In genomic region chr3:186772281-186772885, GRCh38 we compare ENCODE assay signal across 8 cellular contexts. TPM values are rescaled to one million over a fixed set of nuclear protein-coding genes. Genes with fewer than 3 reads are reported as not detected.
DNase-seq lines count a peak whose midpoint lies in the region; ATAC-seq and TF ChIP-seq lines count a peak whose summit lies in the region.

No MANE protein-coding gene starts in this region.

- H3K36me3 ChIP-seq in kidney epithelial cell (ENCODE audit: control insufficient read depth, insufficient read depth, low read length) = no peaks in the 10 kb centered on the region
- H3K36me3 ChIP-seq in subcutaneous abdominal adipose tissue (ENCODE audit: control insufficient read depth in 5 of 5, insufficient read depth in 5 of 5, low read length in 5 of 5) = no peaks in the 10 kb centered on the region

- H3K4me3 Mint-ChIP-seq in activated naive CD4-positive, alpha-beta T cell treated with anti-CD3 and anti-CD28 coated beads for 36 hours = peak overlapping the region; percentile 95
- H3K4me3 Mint-ChIP-seq in endothelial cell (ENCODE audit: unreplicated experiment) = no peak overlapping the region

- no peaks in the 10 kb centered on the region for H3K27me3 ChIP-seq in kidney epithelial cell (ENCODE audit: control insufficient read depth, insufficient read depth, low read length)
- H3K27me3 ChIP-seq in subcutaneous abdominal adipose tissue (ENCODE audit: control insufficient read depth in 5 of 5, insufficient read depth in 4 of 5, low read length in 5 of 5) = no peaks in the 10 kb centered on the region

- peaks cover 0 to 17% (median 13%) of the 10 kb centered on the region in 5 donors for H3K4me1 ChIP-seq in subcutaneous abdominal adipose tissue (ENCODE audit: control insufficient read depth in 5 of 5, insufficient read depth in 5 of 5, low read length in 5 of 5)

- TF ChIP-seq CTCF in kidney epithelial cell (IDR thresholded peaks at IDR 0.05; ENCODE audit: insufficient read depth, low read length, poor library complexity, severe bottlenecking) = no peak
- no peak for TF ChIP-seq CTCF in endothelial cell (IDR thresholded peaks at IDR 0.05; ENCODE audit: unreplicated experiment)

- H3K4me1 Mint-ChIP-seq in activated naive CD4-positive, alpha-beta T cell treated with anti-CD3 and anti-CD28 coated beads for 36 hours (ENCODE audit: low read depth) = peaks cover 10% of the 10 kb centered on the region
- no peaks in the 10 kb centered on the region for H3K4me1 Mint-ChIP-seq in endothelial cell (ENCODE audit: unreplicated experiment)

- no peaks in the 10 kb centered on the region for H3K27me3 Mint-ChIP-seq in activated naive CD4-positive, alpha-beta T cell treated with anti-CD3 and anti-CD28 coated beads for 36 hours (ENCODE audit: low read depth)
- H3K27me3 Mint-ChIP-seq in endothelial cell (ENCODE audit: unreplicated experiment) = peaks cover 3% of the 10 kb centered on the region

- peak overlapping the region in 3 of 5 donors; percentile 65 to 68 (median 65) for H3K9ac ChIP-seq in subcutaneous abdominal adipose tissue (ENCODE audit: low read length in 5 of 5)

- H3K27ac ChIP-seq in subcutaneous abdominal adipose tissue (ENCODE audit: low read depth, low read length) = no peak overlapping the region

- no peaks in the 10 kb centered on the region for H3K9me3 ChIP-seq in subcutaneous abdominal adipose tissue (ENCODE audit: control insufficient read depth in 5 of 5, low read length in 5 of 5)

- no peaks in the 10 kb centered on the region for H3K36me3 Mint-ChIP-seq in activated naive CD4-positive, alpha-beta T cell treated with anti-CD3 and anti-CD28 coated beads for 36 hours (ENCODE audit: low read depth)
- no peaks in the 10 kb centered on the region for H3K36me3 Mint-ChIP-seq in endothelial cell (ENCODE audit: low read depth, unreplicated experiment)

- H3K27ac Mint-ChIP-seq in activated naive CD4-positive, alpha-beta T cell treated with anti-CD3 and anti-CD28 coated beads for 36 hours = peak overlapping the region; percentile 95
- no peak overlapping the region for H3K27ac Mint-ChIP-seq in endothelial cell (ENCODE audit: unreplicated experiment)

- ATAC-seq in HG02981 (IDR thresholded peaks at IDR 0.05; ENCODE audit: unreplicated experiment) = peak; percentile 23

- no peak for DNase-seq in activated naive CD4-positive, alpha-beta T cell treated with anti-CD3 and anti-CD28 coated beads for 36 hours
- DNase-seq in activated naive CD4-positive, alpha-beta T cell (lab: John Stamatoyannopoulos, UW) = no peak
- DNase-seq in activated naive CD4-positive, alpha-beta T cell treated with anti-CD3 and anti-CD28 coated beads, Interleukin-2, amount 50 U/mL, for 16 hours = peak; percentile 17
- DNase-seq in kidney epithelial cell (ENCODE audit: low read depth) (no peak), midbrain (lab: John Stamatoyannopoulos, UW) (no peak), endothelial cell (ENCODE audit: low spot score) (no peak)

- H3K4me3 ChIP-seq in kidney epithelial cell (ENCODE audit: low read depth, low read length) = peak overlapping the region; percentile 7
- peak overlapping the region; percentile 61 to 78 (median 72) for H3K4me3 ChIP-seq in subcutaneous abdominal adipose tissue (ENCODE audit: low read depth in 1 of 5, low read length in 5 of 5)

- no peaks in the 10 kb centered on the region for H3K9me3 Mint-ChIP-seq in activated naive CD4-positive, alpha-beta T cell treated with anti-CD3 and anti-CD28 coated beads for 36 hours
- H3K9me3 Mint-ChIP-seq in endothelial cell (ENCODE audit: unreplicated experiment) = no peaks in the 10 kb centered on the region

- CTCF ChIA-PET in activated naive CD4-positive, alpha-beta T cell treated with anti-CD3 and anti-CD28 coated beads for 36 hours (lab: Charles Lee) = interaction anchor here (0.7 to 1.7 kb wide), 6 partner anchors 9 to 158 kb away, joined by 3 to 5 read pairs (median 4); partner anchors contain the start of gene EIF4A2

- intact Hi-C loops in activated naive CD4-positive, alpha-beta T cell treated with anti-CD3 and anti-CD28 coated beads for 36 hours (cut with micrococcal nuclease) = loop anchor here (1.0 to 5.0 kb wide), 4 partner anchors 11 to 202 kb away; partner anchors contain the start of genes DNAJB11, EIF4A2 and RFC4

RNA-seq across cellular contexts. Expression of gene EIF4A2, which starts 11.0 kb away (rescaled TPM):
- 100 to 1,000 TPM; 445 to 469 TPM for total RNA-seq in activated naive CD4-positive, alpha-beta T cell treated with anti-CD3 and anti-CD28 coated beads for 36 hours
- total RNA-seq in kidney epithelial cell = 269 and 292 TPM in 2 replicates
- total RNA-seq in endothelial cell (ENCODE audit: unreplicated experiment) = 260 TPM

RNA-seq across cellular contexts. Expression of gene RFC4, which starts 33.9 kb away (rescaled TPM):
- total RNA-seq in activated naive CD4-positive, alpha-beta T cell treated with anti-CD3 and anti-CD28 coated beads for 36 hours = 100 to 1,000 TPM; 135 to 136 TPM
- total RNA-seq in kidney epithelial cell (33.3 and 35.0 TPM in 2 replicates), endothelial cell (ENCODE audit: unreplicated experiment) (30.2 TPM)

RNA-seq across cellular contexts. Expression of gene KNG1, which starts 55.2 kb away (rescaled TPM):
- not detected for total RNA-seq in activated naive CD4-positive, alpha-beta T cell treated with anti-CD3 and anti-CD28 coated beads for 36 hours
- not detected in 2 replicates for total RNA-seq in kidney epithelial cell
- total RNA-seq in endothelial cell (ENCODE audit: unreplicated experiment) = not detected
